ENCODE assay signal across 1 cellular context in genomic region chr22:29718949-29719893, GRCh38.
A peak's percentile ranks its signal among the peaks of the same experiment; 100 is the strongest.
TF ChIP-seq lines count a peak whose summit lies in the region.

No MANE protein-coding gene starts in this region.

TF ChIP-seq in HEK293, 187 proteins besides CTCF, POLR2A, EP300 and RAD21 (continued from another document):
- TF ChIP-seq ZNF398 (tag by site-specific recombination; IDR thresholded peaks at IDR 0.05) = 0 out of 2 replicates have a peak, but pooled peaks have one; percentile 10
- no peak for TF ChIP-seq YY2 (tag by site-specific recombination; IDR thresholded peaks at IDR 0.05)
- TF ChIP-seq ZNF626 (tag by site-specific recombination; IDR thresholded peaks at IDR 0.05) = no peak
- no peak for TF ChIP-seq ZNF146 (tag by site-specific recombination; IDR thresholded peaks at IDR 0.05)
- no peak for TF ChIP-seq ZNF768 (tag by site-specific recombination; IDR thresholded peaks at IDR 0.05)
- TF ChIP-seq ZNF335 (tag by site-specific recombination; conservative IDR thresholded peaks at IDR 0.05) = peak; percentile 46
- TF ChIP-seq ZNF394 (tag by site-specific recombination; IDR thresholded peaks at IDR 0.05; ENCODE audit: borderline replicate concordance) = no peak
TF ChIP-seq in HEK293: peak in this region for 3.
